13 cellular contexts compared by ENCODE assay signal in genomic region chr9:567128-567745, GRCh38.
DNase-seq lines count a peak whose midpoint lies in the region; ATAC-seq and TF ChIP-seq lines count a peak whose summit lies in the region.
"Had no signal": no experiment of that assay in that cellular context is flagged by ENCODE, and none has a peak within 500 bp of the region (broad histone marks: within the 10 kb centered on the region; RNA-seq: fewer than 3 reads in every experiment).

No MANE protein-coding gene starts in this region.

- DNase-seq in RPMI8226: peak; percentile 53
- no peak for DNase-seq in lower leg skin (ENCODE audit: low spot score in 2 of 2)
- DNase-seq in Ammon's horn (ENCODE audit: low spot score): no peak
- DNase-seq in activated CD4-positive, alpha-beta T cell treated with anti-CD3 and anti-CD28 coated beads for 4 hours: no peak
- no peak for DNase-seq in NCI-H1694 treated with DMSO at 0.1 percent for 48 hours (lab: John Stamatoyannopoulos, UW)
- DNase-seq: activated T-cell treated with anti-CD3 and anti-CD28 coated beads, Interleukin-2, amount 50 U/mL, for 1 hour; CD8-positive, alpha-beta memory T cell; NCI-H1105 treated with DMSO at 0.1 percent for 48 hours had no signal

- 90 to 91% methylated on average over 4 of the region's 4 CpGs for WGBS in lower leg skin, 2 donors

- peak; percentile 92 for ATAC-seq in GM18499 (IDR thresholded peaks at IDR 0.05; ENCODE audit: insufficient read depth, unreplicated experiment)
- peak; percentile 80 for ATAC-seq in GM21360 (IDR thresholded peaks at IDR 0.05; ENCODE audit: unreplicated experiment)
- peak; percentile 91 for ATAC-seq in HG03108 (IDR thresholded peaks at IDR 0.05; ENCODE audit: unreplicated experiment)

- intact Hi-C loops in lower leg skin (cut with DNase I; ENCODE audit: low total_unique reads): no loop called here

- TF ChIP-seq POLR2A in lower leg skin (IDR thresholded peaks at IDR 0.05): no peak

- no peak for TF ChIP-seq CTCF in lower leg skin (IDR thresholded peaks at IDR 0.05)

- H3K4me3 ChIP-seq in lower leg skin (ENCODE audit: low read depth, poor library complexity, severe bottlenecking): no peak overlapping the region
- H3K4me3 ChIP-seq: neural progenitor cell, SJSA1 had no signal
